In genomic region chr1:205963352-205963751, GRCh38 we compare ENCODE assay signal across 14 cellular contexts. TPM values are rescaled to one million over a fixed set of nuclear protein-coding genes. Genes with fewer than 3 reads are reported as not detected.
DNase-seq lines count a peak whose midpoint lies in the region; TF ChIP-seq lines count a peak whose summit lies in the region.
"Had no signal": no experiment of that assay in that cellular context is flagged by ENCODE, and none has a peak within 500 bp of the region (broad histone marks: within the 10 kb centered on the region; RNA-seq: fewer than 3 reads in every experiment).

No MANE protein-coding gene starts in this region.

- TF ChIP-seq POLR2A in NB4 (IDR thresholded peaks at IDR 0.05; ENCODE audit: extremely low read depth, insufficient read length) = no peak

- in situ Hi-C loops in KBM-7 (cut with MboI; ENCODE audit: low pct_unique_long_range_greater_than_20kb, low sequenced_read_pairs) = loop anchor here (10.0 to 25.0 kb wide), 2 partner anchors 49 to 176 kb away; partner anchors contain the start of gene RAB29

- H4K20me1 ChIP-seq in osteoblast (ENCODE audit: insufficient read depth, low read length) = no peaks in the 10 kb centered on the region

- H3K27me3 ChIP-seq in osteoblast (ENCODE audit: insufficient read depth, low read length) = peaks cover 3% of the 10 kb centered on the region
- H3K27me3 ChIP-seq: SJSA1 had no signal

- no peak overlapping the region for H3K4me3 ChIP-seq in NB4 (ENCODE audit: low read depth, low read length)
- no peak overlapping the region for H3K4me3 ChIP-seq in cardiac fibroblast (replicated peaks in 1 of 2; ENCODE audit: low read depth in 2 of 2, low read length in 2 of 2)
- no peak overlapping the region for H3K4me3 ChIP-seq in osteoblast (ENCODE audit: insufficient read depth, low read length)
- H3K4me3 ChIP-seq: SJSA1 had no signal

- H3K36me3 ChIP-seq in osteoblast (ENCODE audit: insufficient read depth, low read length) = no peaks in the 10 kb centered on the region
- H3K36me3 ChIP-seq: SJSA1 had no signal

- peaks cover 24% of the 10 kb centered on the region for H3K4me1 ChIP-seq in osteoblast (ENCODE audit: insufficient read depth, low read length)
- H3K4me1 ChIP-seq: SJSA1 had no signal

- H2AFZ ChIP-seq in osteoblast (ENCODE audit: low read length) = no peak overlapping the region

- DNase-seq in EL = peak; percentile 96
- DNase-seq in NB4 (ENCODE audit: low read depth) = peak; percentile 84
- peak; percentile 35 to 87 for DNase-seq in cardiac fibroblast (ENCODE audit: low read depth in 2 of 2)
- peak; percentile 93 for DNase-seq in osteoblast (ENCODE audit: insufficient read length, low spot score, missing footprints)
- DNase-seq in KBM-7 = no peak
- no peak for DNase-seq in stimulated activated naive CD4-positive, alpha-beta T cell treated with Interleukin-2 at 50 U/mL for 16 hours (lab: John Stamatoyannopoulos, UW)
- no peak for DNase-seq in foreskin melanocyte
- DNase-seq in NOMO-1 (lab: John Stamatoyannopoulos, UW; ENCODE audit: unreplicated experiment in 2 of 2) = no peak
- DNase-seq: activated T-cell treated with anti-CD3 and anti-CD28 coated beads, Interleukin-2, amount 50 U/mL, for 4 hours; DMS79; head of caudate nucleus; NCI-H1105 treated with DMSO at 0.1 percent for 48 hours; NCI-H526 had no signal

- no peak for TF ChIP-seq CTCF in NB4 (IDR thresholded peaks at IDR 0.05; ENCODE audit: low read depth, low read length)
- no peak for TF ChIP-seq CTCF in cardiac fibroblast (IDR thresholded peaks at IDR 0.05; ENCODE audit: low read depth, low read length)
- no peak for TF ChIP-seq CTCF in osteoblast (IDR thresholded peaks at IDR 0.05; ENCODE audit: extremely low read depth, low read depth, low read length)

- no peaks in the 10 kb centered on the region for H3K9me3 ChIP-seq in osteoblast (ENCODE audit: low read depth, low read length)
- H3K9me3 ChIP-seq: SJSA1 had no signal

- H3K4me2 ChIP-seq in osteoblast (ENCODE audit: insufficient read depth, low read length) = peak overlapping the region; percentile 13

- H3K27ac ChIP-seq in osteoblast (ENCODE audit: low read depth, low read length) = peak overlapping the region; percentile 39
- H3K27ac ChIP-seq: SJSA1 had no signal

- no peaks in the 10 kb centered on the region for H3K79me2 ChIP-seq in osteoblast (ENCODE audit: insufficient read depth, low read length)

RNA-seq across cellular contexts. Expression of gene SLC26A9, which starts 20.1 kb away (rescaled TPM):
- total RNA-seq in osteoblast = not detected in 2 replicates
- total RNA-seq: activated T-cell treated with anti-CD3 and anti-CD28 coated beads, Interleukin-2, amount 50 U/mL, for 4 hours; SJSA1 had no signal

RNA-seq across cellular contexts. Expression of gene RAB7B, which starts 39.8 kb away (rescaled TPM):
- 7.6 and 7.7 TPM in 2 replicates for total RNA-seq in osteoblast

Comparison
In these comparisons a context has a peak if more than half of its experiments do, and no peak if none do; other contexts are left out.
1. DNase-seq: peak in EL (single experiment), NB4 (single experiment), cardiac fibroblast (2 of 2) and osteoblast (single experiment); none in KBM-7 (single experiment), stimulated activated naive CD4-positive, alpha-beta T cell treated with Interleukin-2 at 50 U/mL for 16 hours (single experiment), foreskin melanocyte (single experiment) and NOMO-1 (0 of 2).